Comparison of ENCODE assay signal across 33 cellular contexts in genomic region chr3:76532423-76532822, GRCh38.
DNase-seq lines count a peak whose midpoint lies in the region; ATAC-seq and TF ChIP-seq lines count a peak whose summit lies in the region.
"Had no signal": no experiment of that assay in that cellular context is flagged by ENCODE, and none has a peak within 500 bp of the region (broad histone marks: within the 10 kb centered on the region; RNA-seq: fewer than 3 reads in every experiment).

No MANE protein-coding gene starts in this region.

- H3K36me3 Mint-ChIP-seq in neural crest cell (ENCODE audit: low read depth) = peaks cover 3% of the 10 kb centered on the region
- H3K36me3 Mint-ChIP-seq: CD14-positive monocyte; CD4-positive, alpha-beta memory T cell; CD4-positive, CD25-positive, alpha-beta regulatory T cell; CD8-positive, alpha-beta memory T cell; CD8-positive, alpha-beta T cell had no signal

- no peaks in the 10 kb centered on the region for H3K27me3 ChIP-seq in neural cell (ENCODE audit: insufficient read depth, low read depth, low read length)
- H3K27me3 ChIP-seq: BE2C; BLaER1; BLaER1 treated with 17β-estradiol and CSF1 and Interleukin-3, amounts not matched to agents 10 nM and 100 nM had no signal

- peak overlapping the region; percentile 28 for H3K27ac ChIP-seq in neural cell (ENCODE audit: low read length)
- H3K27ac ChIP-seq: 22Rv1; A549; BLaER1; BLaER1 treated with 17β-estradiol and CSF1 and Interleukin-3, amounts not matched to agents 10 nM and 100 nM; C4-2B had no signal

- no peaks in the 10 kb centered on the region for H4K20me1 ChIP-seq in neural cell (ENCODE audit: insufficient read depth)
- H4K20me1 ChIP-seq: BLaER1; BLaER1 treated with 17β-estradiol and CSF1 and Interleukin-3, amounts not matched to agents 10 nM and 100 nM had no signal

- H3K9me3 ChIP-seq in neural cell (ENCODE audit: low read length) = no peaks in the 10 kb centered on the region
- H3K9me3 ChIP-seq: A549, BE2C, Caco-2 had no signal

- peaks cover 28% of the 10 kb centered on the region for H3K4me1 Mint-ChIP-seq in neural crest cell
- H3K4me1 Mint-ChIP-seq: B cell; CD14-positive monocyte; CD4-positive, alpha-beta memory T cell; CD4-positive, CD25-positive, alpha-beta regulatory T cell; CD8-positive, alpha-beta memory T cell had no signal

- H3K9ac ChIP-seq in neural cell (ENCODE audit: low read length) = no peak overlapping the region
- H3K9ac ChIP-seq: BLaER1; BLaER1 treated with 17β-estradiol and CSF1 and Interleukin-3, amounts not matched to agents 10 nM and 100 nM had no signal

- no peaks in the 10 kb centered on the region for H3K9me2 ChIP-seq in neural cell (ENCODE audit: insufficient read depth, low read length)

- no peak overlapping the region for H3K4me3 Mint-ChIP-seq in neural crest cell
- H3K4me3 Mint-ChIP-seq: B cell; CD14-positive monocyte; CD4-positive, alpha-beta memory T cell; CD4-positive, alpha-beta T cell; CD4-positive, CD25-positive, alpha-beta regulatory T cell; CD8-positive, alpha-beta memory T cell; CD8-positive, alpha-beta T cell had no signal

- H2AFZ ChIP-seq in neural cell (ENCODE audit: low read depth, low read length) = no peak overlapping the region

- no peak for ATAC-seq in HG03469 (IDR thresholded peaks at IDR 0.05; ENCODE audit: unreplicated experiment)
- ATAC-seq: A549; CD8-positive, alpha-beta T cell had no signal

- no peak overlapping the region for H3K4me2 ChIP-seq in neural cell (ENCODE audit: low read length)
- H3K4me2 ChIP-seq: A549; BLaER1; BLaER1 treated with 17β-estradiol and CSF1 and Interleukin-3, amounts not matched to agents 10 nM and 100 nM had no signal

- TF ChIP-seq RAD21 in neural cell (conservative IDR thresholded peaks at IDR 0.05) = no peak

- DNase-seq in GM12865 (ENCODE audit: low read depth) = no peak
- no peak for DNase-seq in neural crest cell (ENCODE audit: low read depth, low spot score)
- no peak for DNase-seq in NCI-H1436 (lab: John Stamatoyannopoulos, UW)
- no peak for DNase-seq in NCI-H1436 treated with DMSO at 0.1 percent for 48 hours (lab: John Stamatoyannopoulos, UW)
- DNase-seq: 8988T; ACHN; AML-193; BE2C; C1 segment of cervical spinal cord; Caco-2; Calu3; CD4-positive, alpha-beta memory T cell; CD4-positive, alpha-beta T cell; CD4-positive, CD25-positive, alpha-beta regulatory T cell; CD8-positive, alpha-beta memory T cell; CD8-positive, alpha-beta T cell; COR-L47; DMS 273 treated with DMSO at 0.1 percent for 48 hours; DMS153; DMS53; DMS79; DMS79 treated with DMSO at 0.1 percent for 48 hours; DND-41; EL had no signal

- H3K4me3 ChIP-seq in GM12865 (ENCODE audit: low read depth, low read length) = peak overlapping the region; percentile 58
- H3K4me3 ChIP-seq in neural cell (ENCODE audit: low read length) = no peak overlapping the region
- H3K4me3 ChIP-seq: A549; BLaER1; BLaER1 treated with 17β-estradiol and CSF1 and Interleukin-3, amounts not matched to agents 10 nM and 100 nM had no signal

- H3K79me2 ChIP-seq in neural cell (replicated peaks; ENCODE audit: insufficient read depth, low read length) = no peaks in the 10 kb centered on the region

- no peaks in the 10 kb centered on the region for H3K27me3 Mint-ChIP-seq in neural crest cell (ENCODE audit: low read depth)
- H3K27me3 Mint-ChIP-seq: B cell; CD4-positive, alpha-beta memory T cell; CD4-positive, alpha-beta T cell; CD4-positive, CD25-positive, alpha-beta regulatory T cell; CD8-positive, alpha-beta memory T cell had no signal

- H3K36me3 ChIP-seq in neural cell (ENCODE audit: insufficient read depth, low read length) = no peaks in the 10 kb centered on the region
- H3K36me3 ChIP-seq: BE2C, BLaER1 had no signal

- H3K27ac Mint-ChIP-seq in neural crest cell (ENCODE audit: unreplicated experiment) = peak overlapping the region; percentile 82
- H3K27ac Mint-ChIP-seq: B cell; CD14-positive monocyte; CD4-positive, alpha-beta memory T cell; CD4-positive, alpha-beta T cell; CD4-positive, CD25-positive, alpha-beta regulatory T cell; CD8-positive, alpha-beta memory T cell; CD8-positive, alpha-beta T cell had no signal

- H3K9me3 Mint-ChIP-seq in neural crest cell = peaks cover 17% of the 10 kb centered on the region

- TF ChIP-seq EP300 in neural cell (conservative IDR thresholded peaks at IDR 0.05; ENCODE audit: poor library complexity, severe bottlenecking) = peak; percentile 92

- TF ChIP-seq CTCF in GM12865 (IDR thresholded peaks at IDR 0.05; ENCODE audit: insufficient read depth, low read depth, low read length, missing control alignments) (no peak), neural cell (IDR thresholded peaks at IDR 0.05; ENCODE audit: poor library complexity, severe bottlenecking) (no peak), neural crest cell (conservative IDR thresholded peaks at IDR 0.05) (no peak)

- H3F3A ChIP-seq in neural cell (ENCODE audit: insufficient read depth, low read length, poor library complexity, severe bottlenecking) = peaks cover 6% of the 10 kb centered on the region

TF ChIP-seq in neural cell, 6 proteins besides CTCF, POLR2A, EP300 and RAD21:
- TF ChIP-seq, protein P1, sequence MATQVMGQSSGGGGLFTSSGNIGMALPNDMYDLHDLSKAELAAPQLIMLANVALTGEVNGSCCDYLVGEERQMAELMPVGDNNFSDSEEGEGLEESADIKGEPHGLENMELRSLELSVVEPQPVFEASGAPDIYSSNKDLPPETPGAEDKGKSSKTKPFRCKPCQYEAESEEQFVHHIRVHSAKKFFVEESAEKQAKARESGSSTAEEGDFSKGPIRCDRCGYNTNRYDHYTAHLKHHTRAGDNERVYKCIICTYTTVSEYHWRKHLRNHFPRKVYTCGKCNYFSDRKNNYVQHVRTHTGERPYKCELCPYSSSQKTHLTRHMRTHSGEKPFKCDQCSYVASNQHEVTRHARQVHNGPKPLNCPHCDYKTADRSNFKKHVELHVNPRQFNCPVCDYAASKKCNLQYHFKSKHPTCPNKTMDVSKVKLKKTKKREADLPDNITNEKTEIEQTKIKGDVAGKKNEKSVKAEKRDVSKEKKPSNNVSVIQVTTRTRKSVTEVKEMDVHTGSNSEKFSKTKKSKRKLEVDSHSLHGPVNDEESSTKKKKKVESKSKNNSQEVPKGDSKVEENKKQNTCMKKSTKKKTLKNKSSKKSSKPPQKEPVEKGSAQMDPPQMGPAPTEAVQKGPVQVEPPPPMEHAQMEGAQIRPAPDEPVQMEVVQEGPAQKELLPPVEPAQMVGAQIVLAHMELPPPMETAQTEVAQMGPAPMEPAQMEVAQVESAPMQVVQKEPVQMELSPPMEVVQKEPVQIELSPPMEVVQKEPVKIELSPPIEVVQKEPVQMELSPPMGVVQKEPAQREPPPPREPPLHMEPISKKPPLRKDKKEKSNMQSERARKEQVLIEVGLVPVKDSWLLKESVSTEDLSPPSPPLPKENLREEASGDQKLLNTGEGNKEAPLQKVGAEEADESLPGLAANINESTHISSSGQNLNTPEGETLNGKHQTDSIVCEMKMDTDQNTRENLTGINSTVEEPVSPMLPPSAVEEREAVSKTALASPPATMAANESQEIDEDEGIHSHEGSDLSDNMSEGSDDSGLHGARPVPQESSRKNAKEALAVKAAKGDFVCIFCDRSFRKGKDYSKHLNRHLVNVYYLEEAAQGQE (IDR thresholded peaks at IDR 0.05; ENCODE audit: borderline replicate concordance) = no peak
- TF ChIP-seq POLR2AphosphoS5 (IDR thresholded peaks at IDR 0.05) = peak; percentile 70
